ENCODE assay signal across 22 cellular contexts in the genomic region with DNA sequence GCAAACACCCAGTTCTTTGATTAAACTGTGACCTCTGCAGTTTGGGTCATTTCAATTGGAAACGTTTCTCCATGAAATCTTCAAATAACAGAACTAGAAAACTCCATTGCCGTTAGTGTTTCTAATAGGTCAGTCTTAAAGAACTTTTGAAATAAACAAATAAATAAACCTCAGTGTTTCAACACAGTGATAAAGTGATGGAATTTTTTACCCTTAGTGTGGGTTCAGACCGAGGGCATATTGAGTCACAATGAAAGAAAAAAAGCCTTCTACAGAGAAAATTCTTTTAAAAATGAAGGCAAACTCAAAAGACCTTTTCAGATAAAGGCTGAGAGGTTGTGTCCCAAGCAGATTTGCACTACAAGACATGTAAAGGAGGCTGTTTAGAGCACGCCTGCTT.
"Had no signal": no experiment of that assay in that cellular context is flagged by ENCODE, and none has a peak within 500 bp of the region (broad histone marks: within the 10 kb centered on the region; RNA-seq: fewer than 3 reads in every experiment).

No MANE protein-coding gene starts in this region.

- H3K27ac ChIP-seq: breast epithelium, coronary artery, esophagus squamous epithelium, heart left ventricle, WERI-Rb-1 had no signal

- H3K27me3 Mint-ChIP-seq: activated naive CD8-positive, alpha-beta T cell treated with anti-CD3 and anti-CD28 coated beads, Interleukin-2, amount 50 U/mL, for 24 hours; progenitor cell of endocrine pancreas; stimulated activated naive CD8-positive, alpha-beta T cell treated with anti-CD3 and anti-CD28 coated beads, Interleukin-15, Interleukin-2, amounts not matched to agents 100 ng/mL and 50 ng/mL, for 24 hours had no signal

- H3K36me3 ChIP-seq: breast epithelium, esophagus squamous epithelium, heart left ventricle, tibial nerve, WERI-Rb-1 had no signal

- H3K4me1 ChIP-seq: breast epithelium had no signal

- H3K27ac Mint-ChIP-seq: activated CD8-positive, alpha-beta T cell treated with anti-CD3 and anti-CD28 coated beads, Interleukin-2, amount 10 ng/mL, durations not matched to agents 7 days and 5 days; activated naive CD8-positive, alpha-beta T cell treated with anti-CD3 and anti-CD28 coated beads, Interleukin-2, amount 50 U/mL, for 24 hours; activated T-helper 1 cell treated with anti-CD3 and anti-CD28 coated beads, Interleukin-12 subunit alpha, Interleukin-12 subunit beta, Interleukin-2, Interleukin-4 antibody, amounts not matched to agents 30 ng/mL and 10 ng/mL and 1 ng/mL, durations not matched to agents 14 hours and 24 hours and 36 hours; naive B cell; progenitor cell of endocrine pancreas; stimulated activated naive CD8-positive, alpha-beta T cell treated with anti-CD3 and anti-CD28 coated beads, Interleukin-15, Interleukin-2, amounts not matched to agents 100 ng/mL and 50 ng/mL, for 24 hours had no signal

- H3K4me3 ChIP-seq: breast epithelium, coronary artery, esophagus squamous epithelium, heart left ventricle, tibial nerve had no signal

- H3K36me3 Mint-ChIP-seq: naive B cell had no signal

- H3K27me3 ChIP-seq: breast epithelium, esophagus squamous epithelium, heart left ventricle, tibial nerve had no signal

- H3K9me3 Mint-ChIP-seq: activated T-helper 1 cell treated with anti-CD3 and anti-CD28 coated beads, Interleukin-12 subunit alpha, Interleukin-12 subunit beta, Interleukin-2, Interleukin-4 antibody, amounts not matched to agents 30 ng/mL and 10 ng/mL and 1 ng/mL, durations not matched to agents 14 hours and 24 hours and 36 hours; naive B cell; stimulated activated naive CD8-positive, alpha-beta T cell treated with anti-CD3 and anti-CD28 coated beads, Interleukin-15, Interleukin-2, amounts not matched to agents 100 ng/mL and 50 ng/mL, for 24 hours had no signal

- H3K4me1 Mint-ChIP-seq: activated naive CD8-positive, alpha-beta T cell treated with anti-CD3 and anti-CD28 coated beads, Interleukin-2, amount 50 U/mL, for 24 hours; naive B cell had no signal

- H3K4me3 Mint-ChIP-seq: activated CD8-positive, alpha-beta T cell treated with anti-CD3 and anti-CD28 coated beads, Interleukin-2, amount 10 ng/mL, durations not matched to agents 7 days and 5 days; activated naive CD8-positive, alpha-beta T cell treated with anti-CD3 and anti-CD28 coated beads, Interleukin-2, amount 50 U/mL, for 24 hours; activated T-helper 1 cell treated with anti-CD3 and anti-CD28 coated beads, Interleukin-12 subunit alpha, Interleukin-12 subunit beta, Interleukin-2, Interleukin-4 antibody, amounts not matched to agents 30 ng/mL and 10 ng/mL and 1 ng/mL, durations not matched to agents 14 hours and 24 hours and 36 hours; naive B cell; stimulated activated naive CD8-positive, alpha-beta T cell treated with anti-CD3 and anti-CD28 coated beads, Interleukin-15, Interleukin-2, amounts not matched to agents 100 ng/mL and 50 ng/mL, for 24 hours had no signal

- ATAC-seq: activated CD8-positive, alpha-beta T cell treated with anti-CD3 and anti-CD28 coated beads, Interleukin-2, amount 10 ng/mL, durations not matched to agents 7 days and 5 days; activated naive CD8-positive, alpha-beta T cell treated with anti-CD3 and anti-CD28 coated beads, Interleukin-2, amount 50 U/mL, for 24 hours; heart left ventricle; left colon had no signal

- DNase-seq: activated CD4-positive, alpha-beta T cell treated with anti-CD3 and anti-CD28 coated beads for 1 hour; activated CD4-positive, alpha-beta T cell treated with anti-CD3 and anti-CD28 coated beads, Interleukin-2, amount 50 U/mL, for 1 hour; activated CD8-positive, alpha-beta T cell treated with anti-CD3 and anti-CD28 coated beads, Interleukin-2, amount 10 ng/mL, durations not matched to agents 7 days and 5 days; activated gamma-delta T cell; activated naive CD4-positive, alpha-beta T cell treated with anti-CD3 and anti-CD28 coated beads, Interleukin-2, amount 50 U/mL, for 16 hours; activated naive CD8-positive, alpha-beta T cell treated with anti-CD3 and anti-CD28 coated beads, Interleukin-2, amount 50 U/mL, for 24 hours; aorta; esophagus squamous epithelium; heart left ventricle; islet precursor cell; left colon; mesendoderm; naive B cell; substantia nigra; T-helper 1 cell; WERI-Rb-1 had no signal

- H3K9me3 ChIP-seq: breast epithelium, esophagus squamous epithelium, heart left ventricle, tibial nerve had no signal
